ENCODE assay signal across 1 cellular context in the genomic region with DNA sequence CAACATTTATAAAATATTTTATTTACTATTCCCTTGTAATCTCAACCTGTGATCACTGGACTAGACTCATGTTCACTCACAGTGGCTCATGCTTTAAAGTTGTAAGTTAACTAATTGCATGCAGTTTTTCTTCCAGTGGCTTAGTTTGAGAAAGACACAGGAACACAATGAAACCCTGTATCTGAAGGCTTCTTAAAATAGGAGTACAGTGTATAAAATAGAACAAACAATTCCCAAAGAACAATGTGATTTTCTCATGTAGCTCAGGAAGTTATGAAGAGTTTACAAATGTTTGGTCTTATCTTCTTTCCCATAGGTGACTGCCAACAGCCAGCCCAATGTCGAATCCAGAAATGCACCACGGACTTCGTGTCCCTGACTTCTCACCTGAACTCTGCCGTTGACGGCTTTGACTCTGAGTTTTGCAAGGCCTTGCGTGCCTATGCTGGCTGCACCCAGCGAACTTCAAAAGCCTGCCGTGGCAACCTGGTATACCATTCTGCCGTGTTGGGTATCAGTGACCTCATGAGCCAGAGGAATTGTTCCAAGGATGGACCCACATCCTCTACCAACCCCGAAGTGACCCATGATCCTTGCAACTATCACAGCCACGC.
TF ChIP-seq lines count a peak whose summit lies in the region.

No MANE protein-coding gene starts in this region.

TF ChIP-seq in GM23338, 12 proteins besides CTCF, POLR2A, EP300 and RAD21:
- TF ChIP-seq, protein P1, sequence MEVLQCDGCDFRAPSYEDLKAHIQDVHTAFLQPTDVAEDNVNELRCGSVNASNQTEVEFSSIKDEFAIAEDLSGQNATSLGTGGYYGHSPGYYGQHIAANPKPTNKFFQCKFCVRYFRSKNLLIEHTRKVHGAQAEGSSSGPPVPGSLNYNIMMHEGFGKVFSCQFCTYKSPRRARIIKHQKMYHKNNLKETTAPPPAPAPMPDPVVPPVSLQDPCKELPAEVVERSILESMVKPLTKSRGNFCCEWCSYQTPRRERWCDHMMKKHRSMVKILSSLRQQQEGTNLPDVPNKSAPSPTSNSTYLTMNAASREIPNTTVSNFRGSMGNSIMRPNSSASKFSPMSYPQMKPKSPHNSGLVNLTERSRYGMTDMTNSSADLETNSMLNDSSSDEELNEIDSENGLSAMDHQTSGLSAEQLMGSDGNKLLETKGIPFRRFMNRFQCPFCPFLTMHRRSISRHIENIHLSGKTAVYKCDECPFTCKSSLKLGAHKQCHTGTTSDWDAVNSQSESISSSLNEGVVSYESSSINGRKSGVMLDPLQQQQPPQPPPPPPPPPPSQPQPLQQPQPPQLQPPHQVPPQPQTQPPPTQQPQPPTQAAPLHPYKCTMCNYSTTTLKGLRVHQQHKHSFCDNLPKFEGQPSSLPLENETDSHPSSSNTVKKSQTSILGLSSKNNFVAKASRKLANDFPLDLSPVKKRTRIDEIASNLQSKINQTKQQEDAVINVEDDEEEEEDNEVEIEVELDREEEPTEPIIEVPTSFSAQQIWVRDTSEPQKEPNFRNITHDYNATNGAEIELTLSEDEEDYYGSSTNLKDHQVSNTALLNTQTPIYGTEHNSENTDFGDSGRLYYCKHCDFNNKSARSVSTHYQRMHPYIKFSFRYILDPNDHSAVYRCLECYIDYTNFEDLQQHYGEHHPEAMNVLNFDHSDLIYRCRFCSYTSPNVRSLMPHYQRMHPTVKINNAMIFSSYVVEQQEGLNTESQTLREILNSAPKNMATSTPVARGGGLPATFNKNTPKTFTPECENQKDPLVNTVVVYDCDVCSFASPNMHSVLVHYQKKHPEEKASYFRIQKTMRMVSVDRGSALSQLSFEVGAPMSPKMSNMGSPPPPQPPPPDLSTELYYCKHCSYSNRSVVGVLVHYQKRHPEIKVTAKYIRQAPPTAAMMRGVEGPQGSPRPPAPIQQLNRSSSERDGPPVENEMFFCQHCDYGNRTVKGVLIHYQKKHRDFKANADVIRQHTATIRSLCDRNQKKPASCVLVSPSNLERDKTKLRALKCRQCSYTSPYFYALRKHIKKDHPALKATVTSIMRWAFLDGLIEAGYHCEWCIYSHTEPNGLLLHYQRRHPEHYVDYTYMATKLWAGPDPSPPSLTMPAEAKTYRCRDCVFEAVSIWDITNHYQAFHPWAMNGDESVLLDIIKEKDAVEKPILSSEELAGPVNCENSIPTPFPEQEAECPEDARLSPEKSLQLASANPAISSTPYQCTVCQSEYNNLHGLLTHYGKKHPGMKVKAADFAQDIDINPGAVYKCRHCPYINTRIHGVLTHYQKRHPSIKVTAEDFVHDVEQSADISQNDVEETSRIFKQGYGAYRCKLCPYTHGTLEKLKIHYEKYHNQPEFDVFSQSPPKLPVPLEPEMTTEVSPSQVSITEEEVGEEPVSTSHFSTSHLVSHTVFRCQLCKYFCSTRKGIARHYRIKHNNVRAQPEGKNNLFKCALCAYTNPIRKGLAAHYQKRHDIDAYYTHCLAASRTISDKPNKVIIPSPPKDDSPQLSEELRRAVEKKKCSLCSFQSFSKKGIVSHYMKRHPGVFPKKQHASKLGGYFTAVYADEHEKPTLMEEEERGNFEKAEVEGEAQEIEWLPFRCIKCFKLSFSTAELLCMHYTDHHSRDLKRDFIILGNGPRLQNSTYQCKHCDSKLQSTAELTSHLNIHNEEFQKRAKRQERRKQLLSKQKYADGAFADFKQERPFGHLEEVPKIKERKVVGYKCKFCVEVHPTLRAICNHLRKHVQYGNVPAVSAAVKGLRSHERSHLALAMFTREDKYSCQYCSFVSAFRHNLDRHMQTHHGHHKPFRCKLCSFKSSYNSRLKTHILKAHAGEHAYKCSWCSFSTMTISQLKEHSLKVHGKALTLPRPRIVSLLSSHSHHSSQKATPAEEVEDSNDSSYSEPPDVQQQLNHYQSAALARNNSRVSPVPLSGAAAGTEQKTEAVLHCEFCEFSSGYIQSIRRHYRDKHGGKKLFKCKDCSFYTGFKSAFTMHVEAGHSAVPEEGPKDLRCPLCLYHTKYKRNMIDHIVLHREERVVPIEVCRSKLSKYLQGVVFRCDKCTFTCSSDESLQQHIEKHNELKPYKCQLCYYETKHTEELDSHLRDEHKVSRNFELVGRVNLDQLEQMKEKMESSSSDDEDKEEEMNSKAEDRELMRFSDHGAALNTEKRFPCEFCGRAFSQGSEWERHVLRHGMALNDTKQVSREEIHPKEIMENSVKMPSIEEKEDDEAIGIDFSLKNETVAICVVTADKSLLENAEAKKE (CRISPR knock-in tag; IDR thresholded peaks at IDR 0.05) = no peak
- TF ChIP-seq JUNB (IDR thresholded peaks at IDR 0.05; ENCODE audit: unreplicated experiment) (no peak), ZNF331 (CRISPR knock-in tag; IDR thresholded peaks at IDR 0.05; ENCODE audit: low read depth) (no peak)
